Comparison of ENCODE assay signal across 19 cellular contexts in genomic region chr15:89805241-89806216, GRCh38. TPM values are rescaled to one million over a fixed set of nuclear protein-coding genes. Genes with fewer than 3 reads are reported as not detected.
A peak's percentile ranks its signal among the peaks of the same experiment; 100 is the strongest.
DNase-seq lines count a peak whose midpoint lies in the region; ATAC-seq, FAIRE-seq and TF ChIP-seq lines count a peak whose summit lies in the region.
"Had no signal": no experiment of that assay in that cellular context is flagged by ENCODE, and none has a peak within 500 bp of the region (broad histone marks: within the 10 kb centered on the region; RNA-seq: fewer than 3 reads in every experiment).

No MANE protein-coding gene starts in this region.

- H3K27ac ChIP-seq in K562 (ENCODE audit: extremely low read depth, low read depth, low read length) (no peak overlapping the region), mucosa of rectum (ENCODE audit: low read depth in 2 of 2, low read length in 2 of 2) (peak overlapping the region in 1 of 2 donors; percentile 8), upper lobe of right lung (no peak overlapping the region)
- H3K27ac ChIP-seq: GM23248 had no signal

- intact Hi-C loops in K562 (cut with micrococcal nuclease) (no loop called here), upper lobe of right lung (cut with DNase I) (no loop called here)

- no peaks in the 10 kb centered on the region for H3K36me3 ChIP-seq in K562 (ENCODE audit: control insufficient read depth, insufficient read depth, low read length)
- H3K36me3 ChIP-seq in mucosa of rectum (ENCODE audit: control insufficient read depth in 2 of 2, insufficient read depth in 2 of 2, low read length in 2 of 2) = peaks cover 0 to 9% of the 10 kb centered on the region in 2 donors
- H3K36me3 ChIP-seq in upper lobe of right lung = peaks cover 7% of the 10 kb centered on the region

- H3K27me3 ChIP-seq in K562 (ENCODE audit: control insufficient read depth in 2 of 2, insufficient read depth in 2 of 2, low read length in 2 of 2) (no peaks in the 10 kb centered on the region), mucosa of rectum (ENCODE audit: control insufficient read depth in 2 of 2, insufficient read depth in 2 of 2, low read length in 2 of 2) (no peaks in the 10 kb centered on the region), upper lobe of right lung (no peaks in the 10 kb centered on the region)

- TF ChIP-seq POLR2A in K562 (conservative IDR thresholded peaks at IDR 0.05) = no peak

- TF ChIP-seq RAD21 in K562 (CRISPR knock-in tag; conservative IDR thresholded peaks at IDR 0.05 in 1 of 2, IDR thresholded peaks at IDR 0.05 in 1 of 2) = no peak

- H3K9ac ChIP-seq in K562 (ENCODE audit: insufficient read depth in 1 of 2, low read depth in 2 of 2, low read length in 2 of 2) (peak overlapping the region in 1 of 2 experiments; percentile 52; a peak in 2 of 4 replicates), mucosa of rectum (ENCODE audit: low read depth in 1 of 2, low read length in 2 of 2) (peak overlapping the region in 1 of 2 donors; percentile 29)
- H3K9ac ChIP-seq: GM23248 had no signal

- in situ Hi-C loops in K562 (cut with MboI) = no loop called here

- H3K36me3 Mint-ChIP-seq in HFFc6 (ENCODE audit: low read depth) = peaks cover 16% of the 10 kb centered on the region
- no peaks in the 10 kb centered on the region for H3K36me3 Mint-ChIP-seq in stimulated activated naive B cell treated with anti-CD40 and anti-IgM and Interleukin-4, amounts not matched to agents 10 μg/mL and 1 μg/mL and 100 μg/mL, for 72 hours

- no peaks in the 10 kb centered on the region for H3K9me3 ChIP-seq in K562 (replicated peaks; ENCODE audit: control insufficient read depth, insufficient read depth, low read depth, low read length)
- H3K9me3 ChIP-seq in mucosa of rectum (ENCODE audit: control insufficient read depth in 2 of 2, low read length in 2 of 2) = no peaks in the 10 kb centered on the region
- H3K9me3 ChIP-seq in upper lobe of right lung = no peaks in the 10 kb centered on the region
- H3K9me3 ChIP-seq: A549 had no signal

- TF ChIP-seq CTCF in HFFc6 (IDR thresholded peaks at IDR 0.05) = no peak
- no peak for TF ChIP-seq CTCF in K562 (IDR thresholded peaks at IDR 0.05 in 2 of 3, conservative IDR thresholded peaks at IDR 0.05 in 1 of 3; ENCODE audit: insufficient read depth in 2 of 3, low read depth in 1 of 3, low read length in 3 of 3)
- no peak for TF ChIP-seq CTCF in upper lobe of right lung (IDR thresholded peaks at IDR 0.05)

- no peaks in the 10 kb centered on the region for H3K9me1 ChIP-seq in K562 (ENCODE audit: control insufficient read depth, insufficient read depth, low read length)

- peaks cover 0 to 54% of the 10 kb centered on the region in 2 experiments; a peak in 3 of 5 replicates for H3K4me1 ChIP-seq in K562 (replicated peaks in 1 of 2; ENCODE audit: control insufficient read depth in 2 of 2, insufficient read depth in 2 of 2, low read length in 2 of 2)
- H3K4me1 ChIP-seq in mucosa of rectum (ENCODE audit: control insufficient read depth in 2 of 2, insufficient read depth in 2 of 2, low read length in 2 of 2) = peaks cover 8 to 12% of the 10 kb centered on the region in 2 donors
- H3K4me1 ChIP-seq in upper lobe of right lung = no peaks in the 10 kb centered on the region

- 49% methylated on average over 25 of the region's 29 CpGs for WGBS in K562 (ENCODE audit: insufficient coverage, low coverage, missing lambda C conversion rate)

- CTCF ChIA-PET in K562 (lab: Yijun Ruan, JAX; ENCODE audit: low intra/inter-chr PET ratio) = no interaction called here

- no peak overlapping the region for H2AFZ ChIP-seq in K562 (ENCODE audit: low read depth, low read length)
- H2AFZ ChIP-seq: GM23248 had no signal

- H3K27me3 Mint-ChIP-seq in HFFc6 (ENCODE audit: insufficient read depth) = no peaks in the 10 kb centered on the region; the same call in none of the 2 replicates
- peaks cover 13 to 17% of the 10 kb centered on the region in 2 donors for H3K27me3 Mint-ChIP-seq in stimulated activated naive B cell treated with anti-CD40 and anti-IgM and Interleukin-4, amounts not matched to agents 10 μg/mL and 1 μg/mL and 100 μg/mL, for 72 hours

- H3K4me2 ChIP-seq in K562 (ENCODE audit: insufficient read depth, low read length) = no peak overlapping the region
- H3K4me2 ChIP-seq: A549 had no signal

- H3K27ac Mint-ChIP-seq in HFFc6 = peak overlapping the region; percentile 13; the same call in 1 of the 2 replicates
- H3K27ac Mint-ChIP-seq in stimulated activated naive B cell treated with anti-CD40 and anti-IgM and Interleukin-4, amounts not matched to agents 10 μg/mL and 1 μg/mL and 100 μg/mL, for 72 hours = no peak overlapping the region

- no peak overlapping the region for H3K4me3 Mint-ChIP-seq in HFFc6
- H3K4me3 Mint-ChIP-seq in stimulated activated naive B cell treated with anti-CD40 and anti-IgM and Interleukin-4, amounts not matched to agents 10 μg/mL and 1 μg/mL and 100 μg/mL, for 72 hours = no peak overlapping the region

- no peak for TF ChIP-seq EP300 in K562 (IDR thresholded peaks at IDR 0.05; ENCODE audit: low read length)

- peaks cover 34% of the 10 kb centered on the region for H3K4me1 Mint-ChIP-seq in HFFc6 (ENCODE audit: low read depth)
- H3K4me1 Mint-ChIP-seq in stimulated activated naive B cell treated with anti-CD40 and anti-IgM and Interleukin-4, amounts not matched to agents 10 μg/mL and 1 μg/mL and 100 μg/mL, for 72 hours = no peaks in the 10 kb centered on the region

- no peak for FAIRE-seq in K562 (lab: Jason Lieb, UNC)
- FAIRE-seq: A549 had no signal

- no peak for DNase-seq in HFFc6
- no peak for DNase-seq in K562 (ENCODE audit: extremely low read depth in 1 of 4, low spot score in 3 of 4)
- peak; percentile 35 for DNase-seq in kidney tubule cell (ENCODE audit: low spot score)
- DNase-seq in stimulated activated naive B cell treated with anti-CD40 and anti-IgM and Interleukin-4, amounts not matched to agents 10 μg/mL and 1 μg/mL and 100 μg/mL, for 72 hours = no peak
- no peak for DNase-seq in upper lobe of right lung
- no peak for DNase-seq in HuH-7.5 (ENCODE audit: low spot score)
- DNase-seq: C1 segment of cervical spinal cord, DMS79 treated with DMSO at 0.1 percent for 48 hours, GM23248, NCI-H1092 treated with DMSO at 0.1 percent for 48 hours, NCI-H2107, NCI-H2227 treated with DMSO at 0.1 percent for 48 hours, NCI-H524 had no signal

- no peak for ATAC-seq in K562
- no peak for ATAC-seq in stimulated activated naive B cell treated with anti-CD40 and anti-IgM and Interleukin-4, amounts not matched to agents 10 μg/mL and 1 μg/mL and 100 μg/mL, for 72 hours (replicated peaks)
- ATAC-seq in GM21825 (IDR thresholded peaks at IDR 0.05; ENCODE audit: unreplicated experiment) = no peak
- no peak for ATAC-seq in upper lobe of right lung
- ATAC-seq: Right ventricle myocardium inferior had no signal

- H3K9me3 Mint-ChIP-seq in HFFc6 = no peaks in the 10 kb centered on the region
- peaks cover 0 to 3% of the 10 kb centered on the region in 2 donors for H3K9me3 Mint-ChIP-seq in stimulated activated naive B cell treated with anti-CD40 and anti-IgM and Interleukin-4, amounts not matched to agents 10 μg/mL and 1 μg/mL and 100 μg/mL, for 72 hours

- H4K20me1 ChIP-seq in K562 (replicated peaks; ENCODE audit: control insufficient read depth, insufficient read depth, low read length) = peaks cover 2% of the 10 kb centered on the region; the same call in 1 of the 2 replicates

- BruUV-seq in K562 (replicated peaks; lab: Mats Ljungman, UMichigan) = no TSS peak

- H3K79me2 ChIP-seq in K562 (ENCODE audit: control insufficient read depth, insufficient read depth, low read length) = no peaks in the 10 kb centered on the region

- H3K4me3 ChIP-seq in K562 (no peak overlapping the region), mucosa of rectum (ENCODE audit: low read length in 2 of 2) (peak overlapping the region; percentile 14 to 48), upper lobe of right lung (no peak overlapping the region)
- H3K4me3 ChIP-seq: A549, GM23248 had no signal

- POLR2A ChIA-PET in K562 (lab: Yijun Ruan, JAX) = interaction anchor here (0.7 to 0.9 kb wide), 4 partner anchors 11 to 199 kb away, joined by 3 to 4 read pairs (median 4); no protein-coding TSS in a partner anchor

RNA-seq across cellular contexts. Expression of gene ANPEP, which starts 9.1 kb away (rescaled TPM):
- 100 to 1,000 TPM; 502 to 857 (median 524) TPM for total RNA-seq in HFFc6 (2021; fragmentation: NEBNext Ultra II Directional; extraction: Animal tissue kit (Norgen Biotek cat#: 25700))
- total RNA-seq in K562 (2011; cell fraction: chromatin; rRNA removed; ENCODE audit: low replicate concordance) = 2.9 and 3.1 TPM in 2 replicates
- 1.2 and 1.8 TPM in 2 replicates for total RNA-seq in K562 (2011; cell fraction: nucleolus; rRNA removed)
- 1.5 and 2.5 TPM in 2 replicates for total RNA-seq in K562 (2011; cell fraction: nucleoplasm; rRNA removed)
- 1.0 and 1.8 TPM in 2 replicates for total RNA-seq in K562 (2014; rRNA removed)
- 1.1 and 1.3 TPM in 2 replicates for total RNA-seq in K562 (2014; rRNA removed; fragmentation: Illumina TruSeq; extraction: Trizol)
- 2.5 and 2.6 TPM in 2 replicates for total RNA-seq in K562 (2015; rRNA removed; fragmentation: Illumina TruSeq; extraction: Trizol)
- total RNA-seq in K562 (2021) = 4.8 and 5.7 TPM in 2 replicates
- 0.43 and 2.0 TPM in 2 replicates for polyA plus RNA-seq in K562 (2011; rRNA removed)
- 0.63 and 1.5 TPM in 2 replicates for polyA plus RNA-seq in K562 (2011; cell fraction: cytosol; rRNA removed)
- 3.6 and 6.0 TPM in 2 replicates for polyA plus RNA-seq in K562 (2011; cell fraction: nucleus; rRNA removed)
- polyA plus RNA-seq in K562 (2012) = 6.6 and 17.5 TPM in 2 replicates
- 4.0 and 4.2 TPM in 2 replicates for polyA plus RNA-seq in K562 (2014; fragmentation: Illumina TruSeq; extraction: Trizol)
- under 1 TPM; 0.23 to 0.27 TPM for polyA plus RNA-seq in K562 (2014; fragmentation: Nextera tagmentation; extraction: Ambion mirVana)
- 4.7 and 8.9 TPM in 2 replicates for polyA plus RNA-seq in K562 (2014; rRNA removed)
- 0.30 and 0.67 TPM in 2 replicates for polyA minus RNA-seq in K562 (2011; rRNA and poly(A)+ RNA removed)
- polyA minus RNA-seq in K562 (2011; cell fraction: cytosol; rRNA and poly(A)+ RNA removed) = 0.95 and 3.6 TPM in 2 replicates
- 0.67 and 0.78 TPM in 2 replicates for polyA minus RNA-seq in K562 (2011; cell fraction: nucleus; rRNA and poly(A)+ RNA removed)
- total RNA-seq in upper lobe of right lung = 42.6 TPM
- total RNA-seq: G401 had no signal

RNA-seq across cellular contexts. Expression of gene MESP2, which starts 29.4 kb away (rescaled TPM):
- under 1 TPM in 3 of 6 experiments, not detected in 3; 0.19 to 0.26 (median 0.21) TPM for total RNA-seq in HFFc6 (2021; fragmentation: NEBNext Ultra II Directional; extraction: Animal tissue kit (Norgen Biotek cat#: 25700))
- total RNA-seq in K562 (2011; cell fraction: chromatin; rRNA removed; ENCODE audit: low replicate concordance) = not detected in 2 replicates
- not detected in 2 replicates for total RNA-seq in K562 (2011; cell fraction: nucleolus; rRNA removed)
- total RNA-seq in K562 (2011; cell fraction: nucleoplasm; rRNA removed) = not detected in 2 replicates
- total RNA-seq in K562 (2014; rRNA removed) = 0.82 and 1.1 TPM in 2 replicates
- total RNA-seq in K562 (2014; rRNA removed; fragmentation: Illumina TruSeq; extraction: Trizol) = 0.41 and 0.51 TPM in 2 replicates
- total RNA-seq in K562 (2015; rRNA removed; fragmentation: Illumina TruSeq; extraction: Trizol) = 0.29 and 0.45 TPM in 2 replicates
- total RNA-seq in K562 (2021) = 0.47 and 0.66 TPM in 2 replicates
- polyA plus RNA-seq in K562 (2011; rRNA removed) = 0.08 and 0.14 TPM in 2 replicates
- 0.18 and 0.22 TPM in 2 replicates for polyA plus RNA-seq in K562 (2011; cell fraction: cytosol; rRNA removed)
- polyA plus RNA-seq in K562 (2011; cell fraction: nucleus; rRNA removed) = 0.10 and 0.56 TPM in 2 replicates
- 0.39 and 0.48 TPM in 2 replicates for polyA plus RNA-seq in K562 (2012)
- 0.55 and 0.70 TPM in 2 replicates for polyA plus RNA-seq in K562 (2014; fragmentation: Illumina TruSeq; extraction: Trizol)
- under 1 TPM; 0.11 to 0.13 TPM for polyA plus RNA-seq in K562 (2014; fragmentation: Nextera tagmentation; extraction: Ambion mirVana)
- 0.37 and 0.47 TPM in 2 replicates for polyA plus RNA-seq in K562 (2014; rRNA removed)
- not detected in 2 replicates for polyA minus RNA-seq in K562 (2011; rRNA and poly(A)+ RNA removed)
- not detected in 2 replicates for polyA minus RNA-seq in K562 (2011; cell fraction: cytosol; rRNA and poly(A)+ RNA removed)
- not detected in 2 replicates for polyA minus RNA-seq in K562 (2011; cell fraction: nucleus; rRNA and poly(A)+ RNA removed)
- not detected for total RNA-seq in upper lobe of right lung
- total RNA-seq: G401, GM23248, MCF 10A had no signal
- polyA plus RNA-seq: GM23248 had no signal

RNA-seq across cellular contexts. Expression of gene MESP1, which starts 54.5 kb away (rescaled TPM):
- total RNA-seq in HFFc6 (2021; fragmentation: NEBNext Ultra II Directional; extraction: Animal tissue kit (Norgen Biotek cat#: 25700)) = under 1 TPM; 0.13 to 0.57 (median 0.26) TPM
- 0.44 and 0.67 TPM in 2 replicates for total RNA-seq in K562 (2011; cell fraction: chromatin; rRNA removed; ENCODE audit: low replicate concordance)
- 1.0 and 1.2 TPM in 2 replicates for total RNA-seq in K562 (2011; cell fraction: nucleolus; rRNA removed)
- 0.44 and 0.46 TPM in 2 replicates for total RNA-seq in K562 (2011; cell fraction: nucleoplasm; rRNA removed)
- total RNA-seq in K562 (2014; rRNA removed) = 0.36 and 1.0 TPM in 2 replicates
- not detected in 2 replicates for total RNA-seq in K562 (2014; rRNA removed; fragmentation: Illumina TruSeq; extraction: Trizol)
- total RNA-seq in K562 (2015; rRNA removed; fragmentation: Illumina TruSeq; extraction: Trizol) = 0.14 and 0.49 TPM in 2 replicates
- 1.1 and 1.6 TPM in 2 replicates for total RNA-seq in K562 (2021)
- 0.14 and 0.29 TPM in 2 replicates for polyA plus RNA-seq in K562 (2011; rRNA removed)
- polyA plus RNA-seq in K562 (2011; cell fraction: cytosol; rRNA removed) = 0.12 and 0.75 TPM in 2 replicates
- polyA plus RNA-seq in K562 (2011; cell fraction: nucleus; rRNA removed) = 0.11 and 0.44 TPM in 2 replicates
- 0.68 and 1.4 TPM in 2 replicates for polyA plus RNA-seq in K562 (2012)
- not detected in 2 replicates for polyA plus RNA-seq in K562 (2014; fragmentation: Illumina TruSeq; extraction: Trizol)
- polyA plus RNA-seq in K562 (2014; fragmentation: Nextera tagmentation; extraction: Ambion mirVana) = not detected
- polyA plus RNA-seq in K562 (2014; rRNA removed) = 0.52 and 0.78 TPM in 2 replicates
- 0.07 and 0.15 TPM in 2 replicates for polyA minus RNA-seq in K562 (2011; rRNA and poly(A)+ RNA removed)
- 2.5 TPM in 1 of 2 replicates, not detected in the other for polyA minus RNA-seq in K562 (2011; cell fraction: cytosol; rRNA and poly(A)+ RNA removed)
- polyA minus RNA-seq in K562 (2011; cell fraction: nucleus; rRNA and poly(A)+ RNA removed) = 0.33 and 0.54 TPM in 2 replicates
- total RNA-seq in upper lobe of right lung = 4.9 TPM
- total RNA-seq: G401, GM23248 had no signal

Comparison
In these comparisons a context has a peak if more than half of its experiments do, and no peak if none do; other contexts are left out.
1. H3K4me3 ChIP-seq: peak in mucosa of rectum (2 of 2); none in K562 (single experiment) and upper lobe of right lung (single experiment).
2. RNA of gene ANPEP, which starts 9.1 kb away (total RNA-seq): 502 to 857 TPM in HFFc6; 42.6 TPM in upper lobe of right lung (single experiment) and 1.0 to 5.7 TPM in K562; every median in the first group is over 10 times any median in the second.